1 cellular context compared by ENCODE assay signal in the genomic region with DNA sequence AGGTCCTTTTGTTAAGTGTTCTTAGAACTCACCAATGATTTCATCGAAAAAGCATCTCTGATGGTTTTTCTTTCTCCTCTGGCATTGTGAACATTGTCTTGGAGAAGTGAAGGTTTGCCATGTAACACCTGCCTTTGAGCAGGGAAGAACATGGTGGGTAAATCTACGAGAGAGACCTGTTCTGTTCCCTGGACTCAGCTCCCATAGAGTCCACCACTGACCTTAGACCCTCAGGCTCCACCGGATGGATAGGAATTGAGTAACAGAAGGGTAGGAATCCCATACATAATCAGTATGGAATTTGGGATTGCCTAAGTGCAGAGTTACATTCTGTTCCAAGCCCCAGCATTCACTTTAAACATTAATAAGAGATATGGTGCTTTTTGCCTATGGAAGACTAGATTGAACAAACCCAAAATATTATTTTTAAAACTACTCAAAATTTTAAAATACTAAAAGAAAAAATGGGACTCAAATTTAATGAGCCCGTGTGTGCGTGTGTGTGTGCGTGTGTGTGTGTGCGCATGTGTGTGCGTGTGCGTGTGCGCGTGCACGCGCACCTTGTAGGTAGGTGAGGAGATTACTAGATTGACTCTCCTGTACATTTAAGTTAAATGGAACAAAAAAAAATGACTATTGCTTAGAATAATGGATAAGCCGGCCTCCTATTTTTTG.
TF ChIP-seq lines count a peak whose summit lies in the region.

No MANE protein-coding gene starts in this region.

TF ChIP-seq in HepG2, 621 proteins besides CTCF, POLR2A, EP300 and RAD21 (continued from another document and continues in another):
- TF ChIP-seq HNF1B (CRISPR knock-in tag; IDR thresholded peaks at IDR 0.05) (0 out of 2 replicates have a peak, but pooled peaks have one; percentile 52), GTF3A (CRISPR knock-in tag; conservative IDR thresholded peaks at IDR 0.05) (no peak), RBM39 (IDR thresholded peaks at IDR 0.05; ENCODE audit: low read depth, low read length, poor library complexity, severe bottlenecking) (no peak), SNAPC5 (CRISPR knock-in tag; IDR thresholded peaks at IDR 0.05; ENCODE audit: borderline replicate concordance) (no peak), ZNF20 (CRISPR knock-in tag; IDR thresholded peaks at IDR 0.05) (no peak), MBNL3 (CRISPR knock-in tag; conservative IDR thresholded peaks at IDR 0.05) (no peak), ZNF335 (CRISPR knock-in tag; IDR thresholded peaks at IDR 0.05) (no peak), TERF1 (CRISPR knock-in tag; IDR thresholded peaks at IDR 0.05) (no peak), SIN3A (IDR thresholded peaks at IDR 0.05; ENCODE audit: borderline replicate concordance, low read depth, low read length) (no peak), ZFP82 (CRISPR knock-in tag; IDR thresholded peaks at IDR 0.05; ENCODE audit: borderline replicate concordance) (no peak), WIZ (CRISPR knock-in tag; IDR thresholded peaks at IDR 0.05) (no peak), RCOR2 (CRISPR knock-in tag; IDR thresholded peaks at IDR 0.05) (peak; percentile 75), ZBTB3 (CRISPR knock-in tag; IDR thresholded peaks at IDR 0.05; ENCODE audit: borderline replicate concordance, low read depth) (no peak), ZNF607 (CRISPR knock-in tag; IDR thresholded peaks at IDR 0.05; ENCODE audit: borderline replicate concordance) (no peak; the same call in 1 of the 2 replicates), SOX6 (IDR thresholded peaks at IDR 0.05) (no peak), SOX6 (CRISPR knock-in tag; IDR thresholded peaks at IDR 0.05) (peak; percentile 64), NFE2 (CRISPR knock-in tag; IDR thresholded peaks at IDR 0.05) (no peak), CHD4 (IDR thresholded peaks at IDR 0.05; ENCODE audit: borderline replicate concordance, low read length) (peak; percentile 36; the same call in 1 of the 2 replicates), BHLHE40 (IDR thresholded peaks at IDR 0.05; ENCODE audit: low read length) (0 out of 2 replicates have a peak, but pooled peaks have one; percentile 3), BCL6 (CRISPR knock-in tag; IDR thresholded peaks at IDR 0.05) (peak; percentile 79), RXRB (CRISPR knock-in tag; IDR thresholded peaks at IDR 0.05; ENCODE audit: borderline replicate concordance) (peak; percentile 83), ZNF232 (CRISPR knock-in tag; IDR thresholded peaks at IDR 0.05; ENCODE audit: borderline replicate concordance) (no peak), HMG20A (CRISPR knock-in tag; IDR thresholded peaks at IDR 0.05; ENCODE audit: borderline replicate concordance) (peak; percentile 76; the same call in 1 of the 2 replicates), ZNF792 (CRISPR knock-in tag; IDR thresholded peaks at IDR 0.05) (peak; percentile 68; the same call in 1 of the 2 replicates), HIVEP1 (CRISPR knock-in tag; IDR thresholded peaks at IDR 0.05) (no peak), KDM2A (CRISPR knock-in tag; IDR thresholded peaks at IDR 0.05; ENCODE audit: borderline replicate concordance, low read depth) (no peak), ZNF564 (CRISPR knock-in tag; IDR thresholded peaks at IDR 0.05) (no peak), ZNF737 (CRISPR knock-in tag; IDR thresholded peaks at IDR 0.05; ENCODE audit: borderline replicate concordance) (no peak), STAG1 (CRISPR knock-in tag; IDR thresholded peaks at IDR 0.05) (no peak), PHF21A (CRISPR knock-in tag; IDR thresholded peaks at IDR 0.05) (peak; percentile 69), IRF2 (CRISPR knock-in tag; IDR thresholded peaks at IDR 0.05) (peak; percentile 71; the same call in 1 of the 2 replicates), ATF7 (IDR thresholded peaks at IDR 0.05) (peak; percentile 72), ATF7 (CRISPR knock-in tag; IDR thresholded peaks at IDR 0.05) (peak; percentile 97), JUN (CRISPR knock-in tag; IDR thresholded peaks at IDR 0.05) (peak; percentile 100), MIER2 (CRISPR knock-in tag; IDR thresholded peaks at IDR 0.05) (peak; percentile 70; the same call in 1 of the 2 replicates), KLF16 (CRISPR knock-in tag; IDR thresholded peaks at IDR 0.05) (0 out of 4 replicates have a peak, but pooled peaks of 1 of the 2 experiments have one; percentile 21), NPAS2 (CRISPR knock-in tag; IDR thresholded peaks at IDR 0.05; ENCODE audit: borderline replicate concordance) (no peak), ZKSCAN8 (CRISPR knock-in tag; IDR thresholded peaks at IDR 0.05; ENCODE audit: borderline replicate concordance) (peak; percentile 57; the same call in 1 of the 2 replicates), FOSL2 (CRISPR knock-in tag; IDR thresholded peaks at IDR 0.05) (peak; percentile 81), ZNF574 (CRISPR knock-in tag; IDR thresholded peaks at IDR 0.05) (peak; percentile 50; the same call in 1 of the 2 replicates), ZBTB2 (CRISPR knock-in tag; IDR thresholded peaks at IDR 0.05; ENCODE audit: low read depth) (no peak), ZNF317 (CRISPR knock-in tag; IDR thresholded peaks at IDR 0.05) (0 out of 2 replicates have a peak, but pooled peaks have one; percentile 57), RFX1 (IDR thresholded peaks at IDR 0.05) (no peak), HNF4G (IDR thresholded peaks at IDR 0.05; ENCODE audit: borderline replicate concordance, low read depth, low read length) (peak; percentile 86), HNF4G (CRISPR knock-in tag; IDR thresholded peaks at IDR 0.05; ENCODE audit: borderline replicate concordance, low read depth) (peak; percentile 67; the same call in 1 of the 2 replicates), MED1 (CRISPR knock-in tag; IDR thresholded peaks at IDR 0.05) (peak; percentile 86), CC2D1A (CRISPR knock-in tag; IDR thresholded peaks at IDR 0.05) (no peak), ZNF30 (CRISPR knock-in tag; IDR thresholded peaks at IDR 0.05) (no peak), SALL1 (CRISPR knock-in tag; IDR thresholded peaks at IDR 0.05) (peak; percentile 52; the same call in 1 of the 2 replicates), JUND (CRISPR knock-in tag; IDR thresholded peaks at IDR 0.05) (peak; percentile 96)
- TF ChIP-seq, protein P1, sequence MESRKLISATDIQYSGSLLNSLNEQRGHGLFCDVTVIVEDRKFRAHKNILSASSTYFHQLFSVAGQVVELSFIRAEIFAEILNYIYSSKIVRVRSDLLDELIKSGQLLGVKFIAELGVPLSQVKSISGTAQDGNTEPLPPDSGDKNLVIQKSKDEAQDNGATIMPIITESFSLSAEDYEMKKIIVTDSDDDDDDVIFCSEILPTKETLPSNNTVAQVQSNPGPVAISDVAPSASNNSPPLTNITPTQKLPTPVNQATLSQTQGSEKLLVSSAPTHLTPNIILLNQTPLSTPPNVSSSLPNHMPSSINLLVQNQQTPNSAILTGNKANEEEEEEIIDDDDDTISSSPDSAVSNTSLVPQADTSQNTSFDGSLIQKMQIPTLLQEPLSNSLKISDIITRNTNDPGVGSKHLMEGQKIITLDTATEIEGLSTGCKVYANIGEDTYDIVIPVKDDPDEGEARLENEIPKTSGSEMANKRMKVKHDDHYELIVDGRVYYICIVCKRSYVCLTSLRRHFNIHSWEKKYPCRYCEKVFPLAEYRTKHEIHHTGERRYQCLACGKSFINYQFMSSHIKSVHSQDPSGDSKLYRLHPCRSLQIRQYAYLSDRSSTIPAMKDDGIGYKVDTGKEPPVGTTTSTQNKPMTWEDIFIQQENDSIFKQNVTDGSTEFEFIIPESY (CRISPR knock-in tag; IDR thresholded peaks at IDR 0.05): no peak
- TF ChIP-seq, protein P2, sequence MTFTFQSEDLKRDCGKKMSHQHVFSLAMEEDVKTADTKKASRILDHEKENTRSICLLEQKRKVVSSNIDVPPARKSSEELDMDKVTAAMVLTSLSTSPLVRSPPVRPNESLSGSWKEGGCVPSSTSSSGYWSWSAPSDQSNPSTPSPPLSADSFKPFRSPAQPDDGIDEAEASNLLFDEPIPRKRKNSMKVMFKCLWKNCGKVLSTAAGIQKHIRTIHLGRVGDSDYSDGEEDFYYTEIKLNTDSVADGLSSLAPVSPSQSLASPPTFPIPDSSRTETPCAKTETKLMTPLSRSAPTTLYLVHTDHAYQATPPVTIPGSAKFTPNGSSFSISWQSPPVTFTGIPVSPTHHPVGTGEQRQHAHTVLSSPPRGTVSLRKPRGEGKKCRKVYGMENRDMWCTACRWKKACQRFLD (CRISPR knock-in tag; IDR thresholded peaks at IDR 0.05; ENCODE audit: borderline replicate concordance): no peak
- TF ChIP-seq, protein P3, sequence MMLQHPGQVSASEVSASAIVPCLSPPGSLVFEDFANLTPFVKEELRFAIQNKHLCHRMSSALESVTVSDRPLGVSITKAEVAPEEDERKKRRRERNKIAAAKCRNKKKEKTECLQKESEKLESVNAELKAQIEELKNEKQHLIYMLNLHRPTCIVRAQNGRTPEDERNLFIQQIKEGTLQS (CRISPR knock-in tag; IDR thresholded peaks at IDR 0.05): peak; percentile 49; the same call in 1 of the 2 replicates
- TF ChIP-seq, protein P4, sequence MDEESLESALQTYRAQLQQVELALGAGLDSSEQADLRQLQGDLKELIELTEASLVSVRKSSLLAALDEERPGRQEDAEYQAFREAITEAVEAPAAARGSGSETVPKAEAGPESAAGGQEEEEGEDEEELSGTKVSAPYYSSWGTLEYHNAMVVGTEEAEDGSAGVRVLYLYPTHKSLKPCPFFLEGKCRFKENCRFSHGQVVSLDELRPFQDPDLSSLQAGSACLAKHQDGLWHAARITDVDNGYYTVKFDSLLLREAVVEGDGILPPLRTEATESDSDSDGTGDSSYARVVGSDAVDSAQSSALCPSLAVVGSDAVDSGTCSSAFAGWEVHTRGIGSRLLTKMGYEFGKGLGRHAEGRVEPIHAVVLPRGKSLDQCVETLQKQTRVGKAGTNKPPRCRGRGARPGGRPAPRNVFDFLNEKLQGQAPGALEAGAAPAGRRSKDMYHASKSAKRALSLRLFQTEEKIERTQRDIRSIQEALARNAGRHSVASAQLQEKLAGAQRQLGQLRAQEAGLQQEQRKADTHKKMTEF (CRISPR knock-in tag; IDR thresholded peaks at IDR 0.05): peak; percentile 71
- TF ChIP-seq, protein P5, sequence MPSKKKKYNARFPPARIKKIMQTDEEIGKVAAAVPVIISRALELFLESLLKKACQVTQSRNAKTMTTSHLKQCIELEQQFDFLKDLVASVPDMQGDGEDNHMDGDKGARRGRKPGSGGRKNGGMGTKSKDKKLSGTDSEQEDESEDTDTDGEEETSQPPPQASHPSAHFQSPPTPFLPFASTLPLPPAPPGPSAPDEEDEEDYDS (CRISPR knock-in tag; IDR thresholded peaks at IDR 0.05): peak; percentile 50; the same call in 1 of the 2 replicates
